Comparison of ENCODE assay signal across 32 cellular contexts in genomic region chr1:163766537-163766936, GRCh38.
"Had no signal": no experiment of that assay in that cellular context is flagged by ENCODE, and none has a peak within 500 bp of the region (broad histone marks: within the 10 kb centered on the region; RNA-seq: fewer than 3 reads in every experiment).

No MANE protein-coding gene starts in this region.

- FAIRE-seq: astrocyte had no signal

- H3K9me3 ChIP-seq: adrenal gland, body of pancreas, breast epithelium, MG63, Peyer's patch had no signal

- H3K36me3 ChIP-seq: adrenal gland, breast epithelium, MG63, Peyer's patch had no signal

- H3K27me3 ChIP-seq: adrenal gland, body of pancreas, breast epithelium, MG63, Peyer's patch had no signal

- H3K4me1 ChIP-seq: adrenal gland, body of pancreas, breast epithelium, Peyer's patch had no signal

- H3K4me3 ChIP-seq: adrenal gland, body of pancreas, breast epithelium, coronary artery, MG63, Peyer's patch had no signal

- DNase-seq: activated CD4-positive, alpha-beta memory T cell treated with anti-CD3 and anti-CD28 coated beads for 36 hours; activated CD4-positive, alpha-beta T cell treated with anti-CD3 and anti-CD28 coated beads for 4 hours; activated CD4-positive, alpha-beta T cell treated with anti-CD3 and anti-CD28 coated beads, Interleukin-2, amount 50 U/mL, for 1 hour; activated CD8-positive, alpha-beta memory T cell treated with anti-CD3 and anti-CD28 coated beads, Interleukin-2, amount 50 U/mL, for 4 hours; activated gamma-delta T cell treated with Interleukin-2 at 50 U/mL for 16 hours; activated naive CD4-positive, alpha-beta T cell treated with anti-CD3 and anti-CD28 coated beads for 36 hours; activated T-cell treated with anti-CD3 and anti-CD28 coated beads for 4 hours; activated T-cell treated with anti-CD3 and anti-CD28 coated beads, Interleukin-2, amount 50 U/mL, for 4 hours; adrenal gland; body of pancreas; MG63; NCI-H1048; NCI-H1436 treated with DMSO at 0.1 percent for 48 hours; NCI-H1694 treated with DMSO at 0.1 percent for 48 hours; NCI-H2029; NCI-H345; NCI-H524 treated with DMSO at 0.1 percent for 48 hours; NK-92 treated with Interleukin-12 subunit alpha and Interleukin-12 subunit beta, amount 100 ng/mL, for 24 hours; PC-3; Peyer's patch; SW 1271; T-helper 1 cell; T1000 had no signal

- H3K36me3 Mint-ChIP-seq: activated CD4-positive, alpha-beta memory T cell treated with anti-CD3 and anti-CD28 coated beads for 36 hours; activated naive CD4-positive, alpha-beta T cell treated with anti-CD3 and anti-CD28 coated beads, Interleukin-2, amount 50 U/mL, for 72 hours had no signal

- H3K27ac Mint-ChIP-seq: activated CD4-positive, alpha-beta memory T cell treated with anti-CD3 and anti-CD28 coated beads for 36 hours; activated naive CD4-positive, alpha-beta T cell treated with anti-CD3 and anti-CD28 coated beads for 36 hours; activated naive CD4-positive, alpha-beta T cell treated with anti-CD3 and anti-CD28 coated beads, Interleukin-2, amount 50 U/mL, for 72 hours; activated T-helper 1 cell treated with anti-CD3 and anti-CD28 coated beads, Interleukin-12 subunit alpha, Interleukin-12 subunit beta, Interleukin-2, Interleukin-4 antibody, amounts not matched to agents 30 ng/mL and 10 ng/mL and 1 ng/mL, durations not matched to agents 14 hours and 24 hours and 36 hours; WTC11 had no signal

- H3K27ac ChIP-seq: adrenal gland, body of pancreas, breast epithelium, coronary artery, Peyer's patch, RWPE1 had no signal

- H3K27me3 Mint-ChIP-seq: activated CD4-positive, alpha-beta memory T cell treated with anti-CD3 and anti-CD28 coated beads for 36 hours had no signal

- H3K4me3 Mint-ChIP-seq: activated CD4-positive, alpha-beta memory T cell treated with anti-CD3 and anti-CD28 coated beads for 36 hours; activated naive CD4-positive, alpha-beta T cell treated with anti-CD3 and anti-CD28 coated beads for 36 hours; activated T-cell treated with anti-CD3 and anti-CD28 coated beads, Interleukin-2, amount 50 U/mL, for 4 hours; activated T-helper 1 cell treated with anti-CD3 and anti-CD28 coated beads, Interleukin-12 subunit alpha, Interleukin-12 subunit beta, Interleukin-2, Interleukin-4 antibody, amounts not matched to agents 30 ng/mL and 10 ng/mL and 1 ng/mL, durations not matched to agents 14 hours and 24 hours and 36 hours; WTC11 had no signal

- ATAC-seq: activated CD4-positive, CD25-positive, alpha-beta regulatory T cell treated with anti-CD3 and anti-CD28 coated beads, Interleukin-2, amount 50 U/mL, for 24 hours; activated naive CD4-positive, alpha-beta T cell treated with anti-CD3 and anti-CD28 coated beads, Interleukin-2, amount 50 U/mL, for 72 hours; activated T-cell treated with anti-CD3 and anti-CD28 coated beads, Interleukin-2, amount 50 U/mL, for 4 hours; body of pancreas; PC-3; Right ventricle myocardium inferior; WTC11 had no signal
